8 cellular contexts compared by ENCODE assay signal in the genomic region with DNA sequence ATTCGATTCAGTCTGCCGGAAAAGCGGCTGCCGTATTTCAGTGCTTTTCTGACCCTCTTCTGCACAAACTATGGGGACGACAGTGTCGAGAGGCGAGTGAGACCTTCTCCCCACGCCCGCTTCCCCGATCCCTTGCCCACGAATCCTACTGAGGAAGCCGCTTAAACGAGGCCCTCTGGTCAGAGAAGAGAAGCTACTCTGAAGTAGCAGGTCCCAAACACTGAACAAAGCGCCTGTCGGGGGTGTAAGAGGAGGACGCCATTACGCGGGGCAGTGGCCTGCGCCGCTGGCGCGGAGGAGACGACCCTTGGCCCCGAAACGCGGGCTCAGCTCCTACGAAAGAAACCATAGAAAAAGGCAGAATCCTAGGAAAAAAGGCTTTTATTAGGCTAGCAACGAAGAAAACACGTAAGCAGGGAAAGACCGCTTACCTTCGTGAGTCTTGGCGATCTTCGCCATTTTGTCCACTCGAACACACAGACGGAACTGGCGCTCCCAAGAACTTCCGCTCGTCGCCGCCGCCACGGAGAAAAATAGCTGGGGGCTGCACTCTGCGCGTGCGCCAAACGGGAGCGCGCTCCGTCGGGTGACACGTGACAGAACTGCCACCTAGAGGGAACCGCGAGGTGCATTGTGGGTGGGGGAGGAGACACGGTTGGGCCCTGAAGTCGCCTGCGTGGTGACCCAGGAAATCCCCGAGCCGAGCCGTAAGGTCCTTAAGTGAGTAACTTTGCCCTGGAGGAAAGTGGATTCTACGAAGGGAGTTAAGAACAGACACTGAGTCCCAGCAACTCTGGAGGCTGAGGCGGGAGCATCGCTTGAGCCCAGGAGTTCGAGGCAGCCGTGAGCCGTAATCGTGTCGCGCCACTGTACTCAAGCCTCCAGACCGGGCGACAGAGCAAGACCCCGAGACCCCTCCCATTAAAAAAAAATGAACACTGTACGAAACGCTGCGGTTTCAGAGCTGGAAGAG. TPM values are rescaled to one million over a fixed set of nuclear protein-coding genes. Genes with fewer than 3 reads are reported as not detected.
A peak's percentile ranks its signal among the peaks of the same experiment; 100 is the strongest.
DNase-seq lines count a peak whose midpoint lies in the region; ATAC-seq, FAIRE-seq and TF ChIP-seq lines count a peak whose summit lies in the region.

A gene with protein sequence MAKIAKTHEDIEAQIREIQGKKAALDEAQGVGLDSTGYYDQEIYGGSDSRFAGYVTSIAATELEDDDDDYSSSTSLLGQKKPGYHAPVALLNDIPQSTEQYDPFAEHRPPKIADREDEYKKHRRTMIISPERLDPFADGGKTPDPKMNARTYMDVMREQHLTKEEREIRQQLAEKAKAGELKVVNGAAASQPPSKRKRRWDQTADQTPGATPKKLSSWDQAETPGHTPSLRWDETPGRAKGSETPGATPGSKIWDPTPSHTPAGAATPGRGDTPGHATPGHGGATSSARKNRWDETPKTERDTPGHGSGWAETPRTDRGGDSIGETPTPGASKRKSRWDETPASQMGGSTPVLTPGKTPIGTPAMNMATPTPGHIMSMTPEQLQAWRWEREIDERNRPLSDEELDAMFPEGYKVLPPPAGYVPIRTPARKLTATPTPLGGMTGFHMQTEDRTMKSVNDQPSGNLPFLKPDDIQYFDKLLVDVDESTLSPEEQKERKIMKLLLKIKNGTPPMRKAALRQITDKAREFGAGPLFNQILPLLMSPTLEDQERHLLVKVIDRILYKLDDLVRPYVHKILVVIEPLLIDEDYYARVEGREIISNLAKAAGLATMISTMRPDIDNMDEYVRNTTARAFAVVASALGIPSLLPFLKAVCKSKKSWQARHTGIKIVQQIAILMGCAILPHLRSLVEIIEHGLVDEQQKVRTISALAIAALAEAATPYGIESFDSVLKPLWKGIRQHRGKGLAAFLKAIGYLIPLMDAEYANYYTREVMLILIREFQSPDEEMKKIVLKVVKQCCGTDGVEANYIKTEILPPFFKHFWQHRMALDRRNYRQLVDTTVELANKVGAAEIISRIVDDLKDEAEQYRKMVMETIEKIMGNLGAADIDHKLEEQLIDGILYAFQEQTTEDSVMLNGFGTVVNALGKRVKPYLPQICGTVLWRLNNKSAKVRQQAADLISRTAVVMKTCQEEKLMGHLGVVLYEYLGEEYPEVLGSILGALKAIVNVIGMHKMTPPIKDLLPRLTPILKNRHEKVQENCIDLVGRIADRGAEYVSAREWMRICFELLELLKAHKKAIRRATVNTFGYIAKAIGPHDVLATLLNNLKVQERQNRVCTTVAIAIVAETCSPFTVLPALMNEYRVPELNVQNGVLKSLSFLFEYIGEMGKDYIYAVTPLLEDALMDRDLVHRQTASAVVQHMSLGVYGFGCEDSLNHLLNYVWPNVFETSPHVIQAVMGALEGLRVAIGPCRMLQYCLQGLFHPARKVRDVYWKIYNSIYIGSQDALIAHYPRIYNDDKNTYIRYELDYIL (minus strand): TSS at position 488 of the 973 bp plus-strand sequence. CDS start 29 bp downstream, at position 459.

- TF ChIP-seq CTCF in astrocyte of the cerebellum (IDR thresholded peaks at IDR 0.05; ENCODE audit: low read depth, low read length, missing control alignments): no peak

- H3K4me1 ChIP-seq in rectal smooth muscle tissue (ENCODE audit: control insufficient read depth, insufficient read depth, low read length) (peaks cover 24% of the 10 kb centered on the region), aorta (ENCODE audit: control insufficient read depth in 1 of 2, insufficient read depth in 2 of 2, low read length in 2 of 2) (peaks cover 2 to 8% of the 10 kb centered on the region in 2 donors)

- peak within 1 kb of the TSS; percentile 99 for H3K9ac ChIP-seq in rectal smooth muscle tissue (ENCODE audit: low read length)

- in situ Hi-C loops in astrocyte of the cerebellum (cut with HindIII; ENCODE audit: low sequenced_read_pairs): no loop called here

- intact Hi-C loops in aorta (cut with DNase I): loop anchor here in 1 of 2 donors (1.0 to 5.0 kb wide), 2 partner anchors 18 to 67 kb away; partner anchors contain the start of genes COQ10B and HSPE1

- no peaks in the 10 kb centered on the region for H3K9me3 ChIP-seq in aorta (ENCODE audit: control insufficient read depth, low read length)

- H3K27ac ChIP-seq in rectal smooth muscle tissue (ENCODE audit: low read depth, low read length) (peak within 1 kb of the TSS; percentile 99), aorta (ENCODE audit: low read depth in 1 of 2, low read length in 2 of 2) (peak within 1 kb of the TSS; percentile 97 to 99)

- ATAC-seq in HG02981 (IDR thresholded peaks at IDR 0.05; ENCODE audit: unreplicated experiment): peak; percentile 97
- peak; percentile 100 for ATAC-seq in aorta (ENCODE audit: low FRiP score)

- H3K27me3 ChIP-seq in rectal smooth muscle tissue (ENCODE audit: control insufficient read depth, insufficient read depth, low read length): no peaks in the 10 kb centered on the region
- no peaks in the 10 kb centered on the region for H3K27me3 ChIP-seq in aorta (ENCODE audit: control insufficient read depth in 1 of 2, insufficient read depth in 2 of 2, low read length in 1 of 2)

- peak; percentile 91 for DNase-seq in GM18507 (ENCODE audit: extremely low spot score, insufficient read length, low read depth)
- DNase-seq in NCI-H2029 treated with DMSO at 0.1 percent for 48 hours (lab: John Stamatoyannopoulos, UW): peak; percentile 66
- DNase-seq in T-helper 9 cell: peak; percentile 99
- peak; percentile 92 for DNase-seq in astrocyte of the cerebellum (ENCODE audit: low read depth)
- peak; percentile 95 for DNase-seq in hepatic stellate cell (ENCODE audit: low spot score)
- DNase-seq in aorta: peak; percentile 99

- peak; percentile 96 for FAIRE-seq in GM18507 (lab: Jason Lieb, UNC)

- WGBS in aorta, 2 donors: 0% methylated on average over 74 of the region's 74 CpGs

- H3K36me3 ChIP-seq in rectal smooth muscle tissue (ENCODE audit: control insufficient read depth, insufficient read depth, low read length) (no peaks in the 10 kb centered on the region), aorta (ENCODE audit: control insufficient read depth in 1 of 2, insufficient read depth in 2 of 2, low read length in 1 of 2) (no peaks in the 10 kb centered on the region)

- H3K4me3 ChIP-seq in astrocyte of the cerebellum (ENCODE audit: low read depth, low read length) (peak within 1 kb of the TSS; percentile 98), rectal smooth muscle tissue (ENCODE audit: low read length) (peak within 1 kb of the TSS; percentile 99), aorta (ENCODE audit: low read length in 2 of 2) (peak within 1 kb of the TSS; percentile 82 to 100)

RNA-seq across cellular contexts. Expression of the gene that starts here (rescaled TPM):
- 100 to 1,000 TPM; 281 to 337 TPM for total RNA-seq in aorta
- polyA plus RNA-seq in aorta: 100 to 1,000 TPM in 1 of 2 donors, 10 to 100 TPM in 1; 60.7 to 375 TPM

Comparison
In these comparisons a context has a peak if more than half of its experiments do, and no peak if none do; other contexts are left out.
1. Peak in every context shown above with its lines: DNase-seq, ATAC-seq, H3K4me3 ChIP-seq and H3K27ac ChIP-seq.